ENCODE assay signal across 23 cellular contexts in genomic region chr6:165726915-165727314, GRCh38.
DNase-seq lines count a peak whose midpoint lies in the region; ATAC-seq and TF ChIP-seq lines count a peak whose summit lies in the region.
"Had no signal": no experiment of that assay in that cellular context is flagged by ENCODE, and none has a peak within 500 bp of the region (broad histone marks: within the 10 kb centered on the region; RNA-seq: fewer than 3 reads in every experiment).

No MANE protein-coding gene starts in this region.

- H3K9me3 ChIP-seq in smooth muscle cell (replicated peaks; ENCODE audit: low read depth): no peaks in the 10 kb centered on the region
- H3K9me3 ChIP-seq: adrenal gland had no signal

- TF ChIP-seq POLR2A in NB4 (IDR thresholded peaks at IDR 0.05; ENCODE audit: extremely low read depth, insufficient read length): no peak

- no peaks in the 10 kb centered on the region for H3K79me2 ChIP-seq in smooth muscle cell (ENCODE audit: low read depth)

- no peak overlapping the region for H3K9ac ChIP-seq in smooth muscle cell (ENCODE audit: low read depth)

- ATAC-seq in HG03521 (IDR thresholded peaks at IDR 0.05; ENCODE audit: unreplicated experiment) (no peak), HG03280 (IDR thresholded peaks at IDR 0.05; ENCODE audit: unreplicated experiment) (no peak)
- ATAC-seq: activated T-cell treated with anti-CD3 and anti-CD28 coated beads, Interleukin-2, amount 50 U/mL, for 4 hours; K562 had no signal

- DNase-seq in NB4 (ENCODE audit: low read depth) (peak; percentile 12), choroid plexus epithelial cell (ENCODE audit: low read depth) (peak; percentile 64), iris pigment epithelial cell (ENCODE audit: low read depth) (peak; percentile 3), smooth muscle cell (lab: John Stamatoyannopoulos, UW; ENCODE audit: unreplicated experiment) (no peak), glomerular visceral epithelial cell (ENCODE audit: extremely low spot score) (no peak)
- DNase-seq: activated CD4-positive, CD25-positive, alpha-beta regulatory T cell treated with anti-CD3 and anti-CD28 coated beads, Interleukin-2, amount 50 U/mL, for 72 hours; activated naive CD4-positive, alpha-beta T cell; activated T-cell treated with anti-CD3 and anti-CD28 coated beads, Interleukin-2, amount 50 U/mL, for 4 hours; adrenal gland; CD4-positive, CD25-positive, alpha-beta regulatory T cell; dorsolateral prefrontal cortex; foreskin melanocyte; HCEC 1CT; MM.1S; NCI-H1694 treated with DMSO at 0.1 percent for 48 hours; NCI-H69; SHP77; stimulated activated CD4-positive, alpha-beta T cell treated with anti-CD3 and anti-CD28 coated beads, Interleukin-1b, Interleukin-23, amount 100 ng/mL, for 48 hours; SW 1271 had no signal

- 61% methylated on average over 23 of the region's 23 CpGs for WGBS in smooth muscle cell (ENCODE audit: low lambda C conversion rate)

- TF ChIP-seq CTCF in NB4 (IDR thresholded peaks at IDR 0.05; ENCODE audit: low read depth, low read length) (no peak), choroid plexus epithelial cell (conservative IDR thresholded peaks at IDR 0.05; ENCODE audit: low read depth, low read length) (no peak), smooth muscle cell (IDR thresholded peaks at IDR 0.05; ENCODE audit: borderline replicate concordance, insufficient read depth, poor library complexity, severe bottlenecking) (no peak)

- H3K27ac ChIP-seq in smooth muscle cell (ENCODE audit: low read depth): no peak overlapping the region
- H3K27ac ChIP-seq: adrenal gland, cardiac muscle cell, dorsolateral prefrontal cortex had no signal

- H3K27me3 ChIP-seq in smooth muscle cell (ENCODE audit: low read depth): no peaks in the 10 kb centered on the region
- H3K27me3 ChIP-seq: adrenal gland, dorsolateral prefrontal cortex had no signal

- H3K4me3 ChIP-seq in NB4 (ENCODE audit: low read depth, low read length): no peak overlapping the region
- H3K4me3 ChIP-seq in choroid plexus epithelial cell (ENCODE audit: low read depth, low read length): peak overlapping the region; percentile 35
- H3K4me3 ChIP-seq in smooth muscle cell: no peak overlapping the region
- H3K4me3 ChIP-seq: adrenal gland, cardiac muscle cell, dorsolateral prefrontal cortex, K562 had no signal

- H3K36me3 ChIP-seq in smooth muscle cell (ENCODE audit: low read depth): no peaks in the 10 kb centered on the region
- H3K36me3 ChIP-seq: adrenal gland, cardiac muscle cell had no signal

- no peaks in the 10 kb centered on the region for H3F3A ChIP-seq in smooth muscle cell (ENCODE audit: low read depth)

- no peaks in the 10 kb centered on the region for H3K4me1 ChIP-seq in smooth muscle cell (ENCODE audit: low read depth)
- H3K4me1 ChIP-seq: adrenal gland had no signal

- H2AFZ ChIP-seq in smooth muscle cell (ENCODE audit: low read depth): no peak overlapping the region

- no peaks in the 10 kb centered on the region for H4K20me1 ChIP-seq in smooth muscle cell (ENCODE audit: low read depth)

- peak overlapping the region; percentile 47 for H3K4me2 ChIP-seq in smooth muscle cell

Comparison
In these comparisons a context has a peak if more than half of its experiments do, and no peak if none do; other contexts are left out.
1. DNase-seq: peak in NB4 (single experiment), choroid plexus epithelial cell (single experiment) and iris pigment epithelial cell (single experiment); none in smooth muscle cell (single experiment) and glomerular visceral epithelial cell (single experiment).